In genomic region chr18:48805826-48806535, GRCh38 we compare ENCODE assay signal across 11 cellular contexts.
DNase-seq lines count a peak whose midpoint lies in the region; ATAC-seq and TF ChIP-seq lines count a peak whose summit lies in the region.
"Had no signal": no experiment of that assay in that cellular context is flagged by ENCODE, and none has a peak within 500 bp of the region (broad histone marks: within the 10 kb centered on the region; RNA-seq: fewer than 3 reads in every experiment).

No MANE protein-coding gene starts in this region.

- no peak overlapping the region for H3K23ac ChIP-seq in IMR-90 (ENCODE audit: low read depth, low read length)

- H2BK20ac ChIP-seq in IMR-90 (ENCODE audit: low read depth, low read length) = no peak overlapping the region

- POLR2A ChIA-PET in IMR-90 (lab: Charles Lee; ENCODE audit: unreplicated experiment) = no interaction called here

- no peak overlapping the region for H3K56ac ChIP-seq in IMR-90 (ENCODE audit: extremely low read depth, insufficient read depth, low read length)

- H3K4me3 Mint-ChIP-seq in stimulated activated naive CD8-positive, alpha-beta T cell treated with anti-CD3 and anti-CD28 coated beads, Interleukin-15, Interleukin-2, amounts not matched to agents 100 ng/mL and 50 ng/mL, for 24 hours = no peak overlapping the region

- H3K27ac ChIP-seq in IMR-90 (ENCODE audit: insufficient read depth, low read length) (no peak overlapping the region), right atrium auricular region (peak overlapping the region; percentile 80 to 90)
- H3K27ac ChIP-seq: neutrophil had no signal

- H3K9me3 Mint-ChIP-seq in stimulated activated naive CD8-positive, alpha-beta T cell treated with anti-CD3 and anti-CD28 coated beads, Interleukin-15, Interleukin-2, amounts not matched to agents 100 ng/mL and 50 ng/mL, for 24 hours = no peaks in the 10 kb centered on the region

- H3K4me3 ChIP-seq in IMR-90 (ENCODE audit: insufficient read depth, low read depth, low read length) (no peak overlapping the region), right atrium auricular region (no peak overlapping the region)

- CTCF ChIA-PET in IMR-90 (lab: Yijun Ruan, JAX) = no interaction called here

- H3K9me3 ChIP-seq in IMR-90 (ENCODE audit: control insufficient read depth, insufficient read depth, low read length) = no peaks in the 10 kb centered on the region
- H3K9me3 ChIP-seq in right atrium auricular region = no peaks in the 10 kb centered on the region
- H3K9me3 ChIP-seq: neutrophil had no signal

- H2AK5ac ChIP-seq in IMR-90 (ENCODE audit: low read depth, low read length) = no peak overlapping the region; the same call in 1 of the 2 replicates

- H3K18ac ChIP-seq in IMR-90 (ENCODE audit: low read depth, low read length) = no peak overlapping the region

- intact Hi-C loops in IMR-90 (cut with micrococcal nuclease) = no loop called here

- no peaks in the 10 kb centered on the region for H3K27me3 Mint-ChIP-seq in stimulated activated naive CD8-positive, alpha-beta T cell treated with anti-CD3 and anti-CD28 coated beads, Interleukin-15, Interleukin-2, amounts not matched to agents 100 ng/mL and 50 ng/mL, for 24 hours

- peaks cover 21 to 66% of the 10 kb centered on the region in 2 experiments; a peak in 3 of 4 replicates for H3K79me1 ChIP-seq in IMR-90 (ENCODE audit: low read depth in 1 of 2, low read length in 2 of 2)

- no peak overlapping the region for H4K91ac ChIP-seq in IMR-90 (ENCODE audit: insufficient read depth, low read depth, low read length)

- no peak overlapping the region for H2BK15ac ChIP-seq in IMR-90 (ENCODE audit: low read depth, low read length)

- H3K36me3 ChIP-seq in IMR-90 (ENCODE audit: control insufficient read depth, insufficient read depth, low read length) = peaks cover 38% of the 10 kb centered on the region
- H3K36me3 ChIP-seq in right atrium auricular region = no peaks in the 10 kb centered on the region
- H3K36me3 ChIP-seq: neutrophil had no signal

- no peak overlapping the region for H2BK5ac ChIP-seq in IMR-90 (ENCODE audit: low read depth, low read length, poor library complexity, severe bottlenecking)

- H3K14ac ChIP-seq in IMR-90 (replicated peaks; ENCODE audit: low read depth, low read length) = no peak overlapping the region

- in situ Hi-C loops in IMR-90 (cut with MboI; ENCODE audit: low sequenced_read_pairs) = no loop called here

- peak overlapping the region; percentile 26 for H2AK9ac ChIP-seq in IMR-90 (replicated peaks; ENCODE audit: low read depth, low read length, poor library complexity)

- H3K27ac Mint-ChIP-seq in stimulated activated naive CD8-positive, alpha-beta T cell treated with anti-CD3 and anti-CD28 coated beads, Interleukin-15, Interleukin-2, amounts not matched to agents 100 ng/mL and 50 ng/mL, for 24 hours = peak overlapping the region; percentile 82

- H3K9me1 ChIP-seq in IMR-90 (ENCODE audit: insufficient read depth, low read length) = peaks cover 38% of the 10 kb centered on the region

- DNase-seq in IMR-90 (no peak), right atrium auricular region (ENCODE audit: low spot score) (peak; percentile 58), NCI-H526 treated with DMSO at 0.1 percent for 48 hours (lab: John Stamatoyannopoulos, UW) (no peak)
- peak; percentile 32 for DNase-seq in activated CD8-positive, alpha-beta memory T cell treated with anti-CD3 and anti-CD28 coated beads, Interleukin-2, amount 50 U/mL, for 48 hours
- DNase-seq: dermis blood vessel endothelial cell, NCI-H510A had no signal

- H3K4me2 ChIP-seq in IMR-90 (ENCODE audit: low read depth, low read length) = no peak overlapping the region

- BruUV-seq in IMR-90 (replicated peaks; lab: Mats Ljungman, UMichigan) = no TSS peak

- ATAC-seq in IMR-90 (ENCODE audit: low read depth) (no peak), HG02623 (IDR thresholded peaks at IDR 0.05; ENCODE audit: unreplicated experiment) (no peak), GM18517 (IDR thresholded peaks at IDR 0.05; ENCODE audit: unreplicated experiment) (no peak), GM18511 (IDR thresholded peaks at IDR 0.05; ENCODE audit: unreplicated experiment) (no peak)

- 80% methylated on average over 1 of the region's 10 CpGs; no CpG with 5 or more reads in 1 of the 2 experiments for WGBS in IMR-90 (ENCODE audit: extremely low coverage in 2 of 2, insufficient read length in 1 of 2), 2 experiments

- TF ChIP-seq RAD21 in IMR-90 (IDR thresholded peaks at IDR 0.05; ENCODE audit: low read length) = no peak

- no peak overlapping the region; a peak in 1 of 4 replicates for H4K8ac ChIP-seq in IMR-90 (ENCODE audit: low read depth in 2 of 2, low read length in 2 of 2)

- no peak overlapping the region for H2AFZ ChIP-seq in IMR-90 (replicated peaks; ENCODE audit: low read length, poor library complexity)

- no peak overlapping the region for H3K4ac ChIP-seq in IMR-90 (ENCODE audit: low read depth, low read length)

- no peak overlapping the region for H2BK120ac ChIP-seq in IMR-90 (ENCODE audit: low read depth, low read length)

- no peaks in the 10 kb centered on the region for H3K36me3 Mint-ChIP-seq in stimulated activated naive CD8-positive, alpha-beta T cell treated with anti-CD3 and anti-CD28 coated beads, Interleukin-15, Interleukin-2, amounts not matched to agents 100 ng/mL and 50 ng/mL, for 24 hours (ENCODE audit: low read depth)

- dilution Hi-C loops in IMR-90 (cut with HindIII; ENCODE audit: low sequenced_read_pairs, unreplicated experiment) = no loop called here

- H3K4me1 Mint-ChIP-seq in stimulated activated naive CD8-positive, alpha-beta T cell treated with anti-CD3 and anti-CD28 coated beads, Interleukin-15, Interleukin-2, amounts not matched to agents 100 ng/mL and 50 ng/mL, for 24 hours (ENCODE audit: low read depth) = peaks cover 77% of the 10 kb centered on the region

- peaks cover 24% of the 10 kb centered on the region for H4K20me1 ChIP-seq in IMR-90 (ENCODE audit: insufficient read depth, low read length)

- no peak for TF ChIP-seq CTCF in IMR-90 (conservative IDR thresholded peaks at IDR 0.05; ENCODE audit: low read depth, low read length)
- no peak for TF ChIP-seq CTCF in right atrium auricular region (IDR thresholded peaks at IDR 0.05)

- no peak for TF ChIP-seq POLR2A in IMR-90 (IDR thresholded peaks at IDR 0.05; ENCODE audit: low read depth, low read length)

- no peak overlapping the region for H3K9ac ChIP-seq in IMR-90 (ENCODE audit: low read depth, low read length)

- no peaks in the 10 kb centered on the region for H3K27me3 ChIP-seq in IMR-90 (ENCODE audit: control insufficient read depth, insufficient read depth, low read length)
- no peaks in the 10 kb centered on the region for H3K27me3 ChIP-seq in right atrium auricular region
- H3K27me3 ChIP-seq: neutrophil had no signal

- H3K4me1 ChIP-seq in IMR-90 (ENCODE audit: control insufficient read depth, insufficient read depth, low read length) (peaks cover 6% of the 10 kb centered on the region), right atrium auricular region (peaks cover 0 to 73% of the 10 kb centered on the region in 2 donors)

- H4K5ac ChIP-seq in IMR-90 (ENCODE audit: low read depth, low read length) = no peak overlapping the region

TF ChIP-seq in IMR-90, 13 proteins besides CTCF, POLR2A, EP300 and RAD21:
- TF ChIP-seq MXI1 (IDR thresholded peaks at IDR 0.05; ENCODE audit: borderline replicate concordance, low read depth, low read length) (no peak), RCOR1 (IDR thresholded peaks at IDR 0.05; ENCODE audit: insufficient replicate concordance, low read length) (no peak), FOS (IDR thresholded peaks at IDR 0.05; ENCODE audit: low read depth, low read length) (no peak), MAZ (IDR thresholded peaks at IDR 0.05; ENCODE audit: borderline replicate concordance, low read depth, low read length) (no peak), RFX5 (IDR thresholded peaks at IDR 0.05; ENCODE audit: low read depth, low read length) (no peak), CEBPB (IDR thresholded peaks at IDR 0.05; ENCODE audit: low read depth, low read length) (no peak), MAFK (IDR thresholded peaks at IDR 0.05; ENCODE audit: low read depth, low read length) (no peak), USF2 (IDR thresholded peaks at IDR 0.05; ENCODE audit: low read depth, low read length) (no peak), NFE2L2 (IDR thresholded peaks at IDR 0.05; ENCODE audit: low read depth, low read length) (no peak), CHD1 (IDR thresholded peaks at IDR 0.05; ENCODE audit: low read depth, low read length) (no peak), ELK1 (IDR thresholded peaks at IDR 0.05; ENCODE audit: borderline replicate concordance, low read depth, low read length) (no peak), SMC3 (IDR thresholded peaks at IDR 0.05; ENCODE audit: low read depth, low read length) (no peak), BHLHE40 (IDR thresholded peaks at IDR 0.05; ENCODE audit: low read depth, low read length) (no peak)
TF ChIP-seq in IMR-90: peak in this region for 0.

Comparison
In these comparisons a context has a peak if more than half of its experiments do, and no peak if none do; other contexts are left out.
1. DNase-seq: peak in activated CD8-positive, alpha-beta memory T cell treated with anti-CD3 and anti-CD28 coated beads, Interleukin-2, amount 50 U/mL, for 48 hours (single experiment) and right atrium auricular region (single experiment); none in IMR-90 (single experiment) and NCI-H526 treated with DMSO at 0.1 percent for 48 hours (single experiment).